16 cellular contexts compared by ENCODE assay signal in genomic region chr1:201420608-201421002, GRCh38. TPM values are rescaled to one million over a fixed set of nuclear protein-coding genes. Genes with fewer than 3 reads are reported as not detected.
"Had no signal": no experiment of that assay in that cellular context is flagged by ENCODE, and none has a peak within 500 bp of the region (broad histone marks: within the 10 kb centered on the region; RNA-seq: fewer than 3 reads in every experiment).

No MANE protein-coding gene starts in this region.

- DNase-seq: activated CD4-positive, alpha-beta T cell treated with anti-CD3 and anti-CD28 coated beads, Interleukin-2, amount 50 U/mL, for 1 hour; activated naive CD4-positive, alpha-beta T cell treated with anti-CD3 and anti-CD28 coated beads, Interleukin-2, amount 10 ng/mL, durations not matched to agents 7 days and 5 days; central memory CD4-positive, alpha-beta T cell; left lung; pancreas; small intestine; stimulated activated naive CD8-positive, alpha-beta T cell treated with anti-CD3 and anti-CD28 coated beads, Interleukin-15, Interleukin-2, amounts not matched to agents 100 U/mL and 50 U/mL, for 24 hours; T-helper 9 cell; trophoblast cell had no signal

- H3K4me1 Mint-ChIP-seq: activated naive CD4-positive, alpha-beta T cell treated with anti-CD3 and anti-CD28 coated beads, Interleukin-2, amount 10 ng/mL, durations not matched to agents 7 days and 5 days had no signal

- H3K4me1 ChIP-seq: left lung, pancreas had no signal

- H3K27ac ChIP-seq: coronary artery, esophagus muscularis mucosa, hepatocyte, left lung, pancreas had no signal

- H3K27me3 ChIP-seq: hepatocyte, left lung, pancreas had no signal

- H3K4me2 ChIP-seq: hepatocyte had no signal

- H3K36me3 ChIP-seq: esophagus muscularis mucosa, left lung, pancreas had no signal

- H3K9me3 ChIP-seq: esophagus muscularis mucosa, left lung, pancreas had no signal

- H3K4me3 Mint-ChIP-seq: activated naive CD4-positive, alpha-beta T cell treated with anti-CD3 and anti-CD28 coated beads, Interleukin-2, amount 10 ng/mL, durations not matched to agents 7 days and 5 days; memory B cell had no signal

- H3K4me3 ChIP-seq: coronary artery, esophagus muscularis mucosa, hepatocyte, left lung, pancreas had no signal

- H3K27ac Mint-ChIP-seq: activated naive CD4-positive, alpha-beta T cell treated with anti-CD3 and anti-CD28 coated beads, Interleukin-2, amount 10 ng/mL, durations not matched to agents 7 days and 5 days; memory B cell had no signal

- H3K36me3 Mint-ChIP-seq: activated naive CD4-positive, alpha-beta T cell treated with anti-CD3 and anti-CD28 coated beads, Interleukin-2, amount 10 ng/mL, durations not matched to agents 7 days and 5 days; memory B cell had no signal

- ATAC-seq: left lung; pancreas; stimulated activated naive CD8-positive, alpha-beta T cell treated with anti-CD3 and anti-CD28 coated beads, Interleukin-15, Interleukin-2, amounts not matched to agents 100 U/mL and 50 U/mL, for 24 hours had no signal

- H3K9me3 Mint-ChIP-seq: activated naive CD4-positive, alpha-beta T cell treated with anti-CD3 and anti-CD28 coated beads, Interleukin-2, amount 10 ng/mL, durations not matched to agents 7 days and 5 days; memory B cell had no signal

- H2AFZ ChIP-seq: hepatocyte had no signal

RNA-seq across cellular contexts. Expression of gene TNNI1, which starts 0.9 kb away (rescaled TPM):
- total RNA-seq: activated CD8-positive, alpha-beta memory T cell treated with anti-CD3 and anti-CD28 coated beads for 36 hours; glomerular endothelial cell; pancreas had no signal
- polyA plus RNA-seq: keratinocyte had no signal

RNA-seq across cellular contexts. Expression of gene LAD1, which starts 21.5 kb away (rescaled TPM):
- total RNA-seq: activated CD8-positive, alpha-beta memory T cell treated with anti-CD3 and anti-CD28 coated beads for 36 hours had no signal

RNA-seq across cellular contexts. Expression of gene TNNT2, which starts 43.1 kb away (rescaled TPM):
- total RNA-seq: activated CD8-positive, alpha-beta memory T cell treated with anti-CD3 and anti-CD28 coated beads for 36 hours had no signal
